ENCODE assay signal across 8 cellular contexts in the genomic region with DNA sequence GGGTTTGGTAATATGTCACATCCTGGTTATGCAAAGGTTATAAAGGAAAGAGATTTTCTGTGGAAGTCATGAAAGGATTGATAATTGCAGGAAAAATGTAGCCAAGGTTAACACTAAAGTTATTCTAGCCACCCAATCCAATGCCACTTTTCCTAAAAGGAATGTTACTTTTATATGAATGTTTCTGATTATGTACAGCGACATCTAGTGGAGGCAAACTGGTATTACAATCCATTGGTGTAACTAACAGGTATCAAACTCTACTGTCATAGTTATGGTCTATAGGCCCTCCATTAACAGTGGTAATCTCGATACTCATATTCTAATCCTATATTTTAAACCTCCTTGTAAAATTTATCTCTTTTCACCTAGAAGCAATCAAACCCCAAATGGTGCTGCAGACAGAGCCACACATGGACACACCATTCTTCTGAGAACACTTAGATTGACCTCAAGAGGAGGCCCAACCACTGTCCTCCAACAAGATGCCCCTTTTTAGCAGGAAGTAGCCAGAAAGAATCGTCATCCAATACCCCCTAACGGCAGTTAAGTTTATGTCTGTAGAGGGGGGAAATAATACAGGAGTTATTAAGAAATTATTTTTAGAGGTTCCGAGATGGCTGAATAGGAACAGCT.
DNase-seq lines count a peak whose midpoint lies in the region; ATAC-seq and TF ChIP-seq lines count a peak whose summit lies in the region.

No MANE protein-coding gene starts in this region.

- no peaks in the 10 kb centered on the region for H3K9me3 Mint-ChIP-seq in activated CD8-positive, alpha-beta T cell treated with anti-CD3 and anti-CD28 coated beads, Interleukin-2, amount 10 ng/mL, durations not matched to agents 7 days and 5 days (ENCODE audit: insufficient read depth)

- no peaks in the 10 kb centered on the region for H3K4me1 ChIP-seq in tibial nerve

- no peak overlapping the region for H3K4me3 ChIP-seq in tibial nerve

- peaks cover 0 to 12% (median 0%) of the 10 kb centered on the region in 4 donors for H3K9me3 ChIP-seq in tibial nerve

- no peak for TF ChIP-seq EP300 in tibial nerve (IDR thresholded peaks at IDR 0.05)

- no peaks in the 10 kb centered on the region for H3K27me3 ChIP-seq in tibial nerve

- peaks cover 0 to 7% (median 0%) of the 10 kb centered on the region in 3 donors for H3K36me3 ChIP-seq in tibial nerve

- no peaks in the 10 kb centered on the region for H3K36me3 Mint-ChIP-seq in activated CD8-positive, alpha-beta T cell treated with anti-CD3 and anti-CD28 coated beads, Interleukin-2, amount 10 ng/mL, durations not matched to agents 7 days and 5 days (ENCODE audit: low read depth)

- DNase-seq in A172 (ENCODE audit: low spot score) = peak; percentile 48
- DNase-seq in GDM1 (lab: John Stamatoyannopoulos, UW) = peak; percentile 5
- DNase-seq in NCI-H1417 treated with DMSO at 0.1 percent for 48 hours (lab: John Stamatoyannopoulos, UW) = peak; percentile 9
- DNase-seq in activated CD8-positive, alpha-beta T cell treated with anti-CD3 and anti-CD28 coated beads, Interleukin-2, amount 10 ng/mL, durations not matched to agents 7 days and 5 days = peak; percentile 26
- DNase-seq in iPS-NIHi11 (ENCODE audit: low spot score) = peak; percentile 31
- DNase-seq in tibial nerve (ENCODE audit: low spot score in 2 of 2) = peak in 1 of 2 donors; percentile 75
- DNase-seq in HPDE6-E6E7 (ENCODE audit: extremely low spot score) = no peak

- TF ChIP-seq POLR2A in tibial nerve (IDR thresholded peaks at IDR 0.05) = no peak

- H3K27ac ChIP-seq in tibial nerve = no peak overlapping the region

- WGBS in tibial nerve, 2 donors = 65 to 72% methylated on average over 5 of the region's 5 CpGs

- no peak for ATAC-seq in activated CD8-positive, alpha-beta T cell treated with anti-CD3 and anti-CD28 coated beads, Interleukin-2, amount 10 ng/mL, durations not matched to agents 7 days and 5 days
- no peak for ATAC-seq in HG02973 (IDR thresholded peaks at IDR 0.05; ENCODE audit: unreplicated experiment)

- no peak overlapping the region for H3K27ac Mint-ChIP-seq in activated CD8-positive, alpha-beta T cell treated with anti-CD3 and anti-CD28 coated beads, Interleukin-2, amount 10 ng/mL, durations not matched to agents 7 days and 5 days

- H3K4me3 Mint-ChIP-seq in activated CD8-positive, alpha-beta T cell treated with anti-CD3 and anti-CD28 coated beads, Interleukin-2, amount 10 ng/mL, durations not matched to agents 7 days and 5 days = no peak overlapping the region

- H3K27me3 Mint-ChIP-seq in activated CD8-positive, alpha-beta T cell treated with anti-CD3 and anti-CD28 coated beads, Interleukin-2, amount 10 ng/mL, durations not matched to agents 7 days and 5 days (ENCODE audit: low read depth) = peaks cover 3% of the 10 kb centered on the region

- H3K4me1 Mint-ChIP-seq in activated CD8-positive, alpha-beta T cell treated with anti-CD3 and anti-CD28 coated beads, Interleukin-2, amount 10 ng/mL, durations not matched to agents 7 days and 5 days (ENCODE audit: low read depth) = no peaks in the 10 kb centered on the region

- POLR2A ChIA-PET in activated CD8-positive, alpha-beta T cell treated with anti-CD3 and anti-CD28 coated beads, Interleukin-2, amount 10 ng/mL, durations not matched to agents 7 days and 5 days (lab: Charles Lee) = interaction anchor here (0.8 kb wide), 1 partner anchor 66 kb away, joined by 3 read pairs; no protein-coding TSS in a partner anchor

- peak; percentile 66 to 78 (median 68) for TF ChIP-seq CTCF in tibial nerve (IDR thresholded peaks at IDR 0.05)

- CTCF ChIA-PET in activated CD8-positive, alpha-beta T cell treated with anti-CD3 and anti-CD28 coated beads, Interleukin-2, amount 10 ng/mL, durations not matched to agents 7 days and 5 days (lab: Charles Lee) = interaction anchor here (0.8 to 3.3 kb wide), 8 partner anchors 12 to 180 kb away, joined by 3 to 26 read pairs (median 3); no protein-coding TSS in a partner anchor
